ENCODE assay signal across 6 cellular contexts in genomic region chr16:680967-681745, GRCh38. TPM values are rescaled to one million over a fixed set of nuclear protein-coding genes. Genes with fewer than 3 reads are reported as not detected.
A peak's percentile ranks its signal among the peaks of the same experiment; 100 is the strongest.
DNase-seq lines count a peak whose midpoint lies in the region; ATAC-seq and TF ChIP-seq lines count a peak whose summit lies in the region.

No MANE protein-coding gene starts in this region.

- peaks cover 5% of the 10 kb centered on the region for H3K27me3 ChIP-seq in CD4-positive, alpha-beta T cell (ENCODE audit: control insufficient read depth, insufficient read depth, low read length)
- H3K27me3 ChIP-seq in dorsolateral prefrontal cortex: no peaks in the 10 kb centered on the region
- no peaks in the 10 kb centered on the region for H3K27me3 ChIP-seq in psoas muscle (ENCODE audit: insufficient read depth in 3 of 3, low read length in 2 of 3)

- peaks cover 5 to 25% of the 10 kb centered on the region in 2 donors for H3K36me3 ChIP-seq in psoas muscle (ENCODE audit: insufficient read depth in 1 of 2, low read depth in 1 of 2)

- POLR2A ChIA-PET in CD4-positive, alpha-beta T cell (lab: Charles Lee): interaction anchor here (1.0 to 4.8 kb wide), 14 partner anchors 8 to 1524 kb away, joined by 3 to 55 read pairs (median 5); partner anchors contain the start of genes ANTKMT, METTL26, MLST8 and RHOT2

- no peaks in the 10 kb centered on the region for H3K9me3 ChIP-seq in CD4-positive, alpha-beta T cell (ENCODE audit: control insufficient read depth, low read length)
- H3K9me3 ChIP-seq in psoas muscle: no peaks in the 10 kb centered on the region

- peaks cover 40% of the 10 kb centered on the region for H3K4me1 ChIP-seq in psoas muscle

- no peaks in the 10 kb centered on the region for H3K27me3 Mint-ChIP-seq in CD4-positive, alpha-beta T cell

- no peak for ATAC-seq in CD4-positive, alpha-beta T cell (ENCODE audit: poor library complexity)
- ATAC-seq in psoas muscle (peak in 1 of 4 donors; percentile 0), HG02885 (IDR thresholded peaks at IDR 0.05; ENCODE audit: poor library complexity, unreplicated experiment) (no peak), GM21786 (IDR thresholded peaks at IDR 0.05; ENCODE audit: unreplicated experiment) (no peak)

- CTCF ChIA-PET in CD4-positive, alpha-beta T cell (lab: Charles Lee): no interaction called here

- 33 to 39% (median 36%) methylated on average over 44 of the region's 44 CpGs for WGBS in psoas muscle, 3 donors

- no peaks in the 10 kb centered on the region for H3K9me3 Mint-ChIP-seq in CD4-positive, alpha-beta T cell

- intact Hi-C loops in CD4-positive, alpha-beta T cell (cut with DNase I, micrococcal nuclease): no loop called here
- intact Hi-C loops in dorsolateral prefrontal cortex (cut with DNase I) (loop anchor here (10.0 kb wide), 2 partner anchors 624 to 744 kb away; partner anchors contain the start of genes UBE2I (in 1 of the 2) and UQCC4 (in 1 of the 2)), psoas muscle (cut with DNase I) (no loop called here)

- H3K4me1 Mint-ChIP-seq in CD4-positive, alpha-beta T cell (ENCODE audit: low read depth): peaks cover 20% of the 10 kb centered on the region

- peaks cover 19% of the 10 kb centered on the region for H3K36me3 Mint-ChIP-seq in CD4-positive, alpha-beta T cell (ENCODE audit: low read depth)

- H3K4me3 Mint-ChIP-seq in CD4-positive, alpha-beta T cell: peak overlapping the region; percentile 83

- H3K27ac ChIP-seq in CD4-positive, alpha-beta T cell (ENCODE audit: low read depth, low read length): peak overlapping the region; percentile 41
- H3K27ac ChIP-seq in dorsolateral prefrontal cortex: peak overlapping the region in 46 of 59 donors; percentile 19 to 99 (median 96)
- H3K27ac ChIP-seq in psoas muscle: peak overlapping the region; percentile 97

- H3K4me3 ChIP-seq in dorsolateral prefrontal cortex (peak overlapping the region; percentile 55 to 95 (median 79)), psoas muscle (peak overlapping the region; percentile 85)

- DNase-seq in CD4-positive, alpha-beta T cell: no peak
- DNase-seq in LoVo (ENCODE audit: low spot score) (peak; percentile 19), dorsolateral prefrontal cortex (peak in 1 of 10 donors; percentile 54), psoas muscle (peak; percentile 68 to 89)

- H3K27ac Mint-ChIP-seq in CD4-positive, alpha-beta T cell: peak overlapping the region; percentile 70

- no peak for TF ChIP-seq CTCF in CD4-positive, alpha-beta T cell (IDR thresholded peaks at IDR 0.05)
- TF ChIP-seq CTCF in dorsolateral prefrontal cortex (IDR thresholded peaks at IDR 0.05 in 54 of 56, conservative IDR thresholded peaks at IDR 0.05 in 2 of 56; ENCODE audit: low read depth in 1 of 56, partially characterized antibody in 56 of 56): no peak
- TF ChIP-seq CTCF in psoas muscle (IDR thresholded peaks at IDR 0.05): no peak

RNA-seq across cellular contexts. Expression of gene STUB1, which starts 0.9 kb away (rescaled TPM):
- 10 to 100 TPM; 46.9 to 53.9 TPM for total RNA-seq in CD4-positive, alpha-beta T cell
- total RNA-seq in dorsolateral prefrontal cortex (100 to 1,000 TPM in 119 of 120 experiments, 10 to 100 TPM in 1; 99.4 to 191 (median 150) TPM), psoas muscle (100 to 1,000 TPM; 108 to 150 (median 115) TPM)
- 100 to 1,000 TPM; 127 to 147 (median 134) TPM for polyA plus RNA-seq in psoas muscle

RNA-seq across cellular contexts. Expression of gene JMJD8, which starts 3.0 kb away (rescaled TPM):
- 10 to 100 TPM; 22.0 to 23.6 TPM for total RNA-seq in CD4-positive, alpha-beta T cell
- total RNA-seq in dorsolateral prefrontal cortex (10 to 100 TPM; 19.0 to 50.5 (median 30.3) TPM), psoas muscle (10 to 100 TPM; 19.1 to 27.5 (median 23.1) TPM)
- polyA plus RNA-seq in psoas muscle: 10 to 100 TPM; 25.5 to 63.5 (median 41.5) TPM

RNA-seq across cellular contexts. Expression of gene RHBDL1, which starts 5.7 kb away (rescaled TPM):
- 1 to 10 TPM; 6.6 to 6.9 TPM for total RNA-seq in CD4-positive, alpha-beta T cell
- total RNA-seq in dorsolateral prefrontal cortex (10 to 100 TPM; 10.3 to 39.1 (median 26.5) TPM), psoas muscle (under 1 TPM; 0.13 to 0.42 (median 0.29) TPM)
- under 1 TPM; 0.06 to 0.08 (median 0.08) TPM for polyA plus RNA-seq in psoas muscle

RNA-seq across cellular contexts. Expression of gene WDR24, which starts 9.0 kb away (rescaled TPM):
- total RNA-seq in CD4-positive, alpha-beta T cell: 10 to 100 TPM; 12.1 to 12.6 TPM
- total RNA-seq in dorsolateral prefrontal cortex (10 to 100 TPM; 12.4 to 22.0 (median 17.5) TPM), psoas muscle (10 to 100 TPM in 3 of 4 donors, 1 to 10 TPM in 1; 9.9 to 15.0 (median 12.1) TPM)
- 10 to 100 TPM in 1 of 3 donors, 1 to 10 TPM in 2; 5.2 to 15.8 (median 8.8) TPM for polyA plus RNA-seq in psoas muscle

RNA-seq across cellular contexts. Expression of gene RHOT2, which starts 13.2 kb away (rescaled TPM):
- 100 to 1,000 TPM; 202 to 209 TPM for total RNA-seq in CD4-positive, alpha-beta T cell
- total RNA-seq in dorsolateral prefrontal cortex: 100 to 1,000 TPM in 63 of 120 experiments, 10 to 100 TPM in 57; 69.8 to 145 (median 101) TPM
- 10 to 100 TPM; 38.8 to 56.8 (median 48.8) TPM for total RNA-seq in psoas muscle
- 10 to 100 TPM; 47.7 to 75.8 (median 52.6) TPM for polyA plus RNA-seq in psoas muscle

Comparison
In these comparisons a context has a peak if more than half of its experiments do, and no peak if none do; other contexts are left out.
1. DNase-seq: peak in LoVo (single experiment) and psoas muscle (2 of 2); none in CD4-positive, alpha-beta T cell (0 of 10).
2. H3K27ac ChIP-seq: peak in every context shown above with its lines; median percentile 97 in psoas muscle; 96 in dorsolateral prefrontal cortex; 41 in CD4-positive, alpha-beta T cell.
3. RNA of gene RHBDL1, which starts 5.7 kb away (total RNA-seq): 10.3 to 39.1 TPM in dorsolateral prefrontal cortex and 6.6 to 6.9 TPM in CD4-positive, alpha-beta T cell; 0.13 to 0.42 TPM in psoas muscle; every median in the first group is over 4 times any median in the second.
4. intact Hi-C loops: an anchor here in dorsolateral prefrontal cortex (10.0 kb wide); none called in CD4-positive, alpha-beta T cell and psoas muscle.